Comparison of ENCODE assay signal across 8 cellular contexts in genomic region chr10:5434017-5434753, GRCh38. TPM values are rescaled to one million over a fixed set of nuclear protein-coding genes. Genes with fewer than 3 reads are reported as not detected.
DNase-seq lines count a peak whose midpoint lies in the region; TF ChIP-seq lines count a peak whose summit lies in the region.

No MANE protein-coding gene starts in this region.

- no peak overlapping the region for H3K9ac ChIP-seq in HUES64 (ENCODE audit: low read depth, low read length)
- H3K9ac ChIP-seq in SU-DHL-6 (ENCODE audit: low read length) = no peak overlapping the region

- H4K20me1 ChIP-seq in SU-DHL-6 (ENCODE audit: low read depth, low read length) = 0 out of 2 replicates have a peak, but pooled peaks cover 5% of the 10 kb centered on the region

- intact Hi-C loops in ovary (cut with DNase I) = loop anchor here in 1 of 4 donors (5.0 kb wide), 1 partner anchor 587 kb away; no protein-coding TSS in a partner anchor

- no peak for TF ChIP-seq EP300 in ovary (IDR thresholded peaks at IDR 0.05)

- peak overlapping the region; percentile 48 for H3K27ac ChIP-seq in AG04450 (ENCODE audit: low read depth, low read length)
- peak overlapping the region; percentile 5; the same call in 1 of the 2 replicates for H3K27ac ChIP-seq in HUES64 (ENCODE audit: low read depth, low read length)
- no peak overlapping the region for H3K27ac ChIP-seq in SU-DHL-6 (ENCODE audit: low read depth, low read length)
- no peak overlapping the region for H3K27ac ChIP-seq in ovary

- no peak overlapping the region for H3K4me2 ChIP-seq in SU-DHL-6 (ENCODE audit: low read depth, low read length, poor library complexity, severe bottlenecking)

- TF ChIP-seq CTCF in AG04450 (IDR thresholded peaks at IDR 0.05; ENCODE audit: low read depth, low read length) (peak; percentile 77), GM10266 (IDR thresholded peaks at IDR 0.05; ENCODE audit: control insufficient read depth, insufficient read depth, low read depth, missing control alignments) (peak; percentile 59), SU-DHL-6 (IDR thresholded peaks at IDR 0.05; ENCODE audit: insufficient read depth, low read length, poor library complexity, severe bottlenecking) (peak; percentile 51), fibroblast of mammary gland (conservative IDR thresholded peaks at IDR 0.05; ENCODE audit: control insufficient read depth, insufficient read depth, low read depth, low read length) (peak; percentile 76), ovary (IDR thresholded peaks at IDR 0.05) (peak in 2 of 3 donors; percentile 24 to 28)

- CTCF ChIA-PET in AG04450 (lab: Charles Lee) = interaction anchor here (0.5 to 6.8 kb wide), 28 partner anchors 9 to 629 kb away, joined by 3 to 168 read pairs (median 5); partner anchors contain the start of gene AKR1E2
- CTCF ChIA-PET in activated naive CD4-positive, alpha-beta T cell treated with anti-CD3 and anti-CD28 coated beads, Interleukin-2, amount 10 ng/mL, durations not matched to agents 7 days and 5 days (lab: Charles Lee) = interaction anchor here (0.6 to 6.9 kb wide), 16 partner anchors 8 to 751 kb away, joined by 3 to 82 read pairs (median 3); no protein-coding TSS in a partner anchor

- H3K36me3 ChIP-seq in HUES64 (ENCODE audit: insufficient read depth, low read length) (peaks cover 31% of the 10 kb centered on the region), SU-DHL-6 (ENCODE audit: low read length) (peaks cover 12% of the 10 kb centered on the region; the same call in 1 of the 2 replicates), ovary (no peaks in the 10 kb centered on the region)

- no peak for TF ChIP-seq POLR2A in ovary (IDR thresholded peaks at IDR 0.05)

- no peak overlapping the region for H3K27ac Mint-ChIP-seq in activated naive CD4-positive, alpha-beta T cell treated with anti-CD3 and anti-CD28 coated beads, Interleukin-2, amount 10 ng/mL, durations not matched to agents 7 days and 5 days

- no peak overlapping the region for H3K4me3 ChIP-seq in AG04450 (ENCODE audit: low read depth, low read length)
- H3K4me3 ChIP-seq in HUES64 (ENCODE audit: low read length) = no peak overlapping the region
- H3K4me3 ChIP-seq in SU-DHL-6 (ENCODE audit: insufficient read depth, low read length, poor library complexity, severe bottlenecking) = no peak overlapping the region
- H3K4me3 ChIP-seq in fibroblast of mammary gland (ENCODE audit: control insufficient read depth, low read depth, low read length) = no peak overlapping the region
- no peak overlapping the region for H3K4me3 ChIP-seq in ovary

- H3K9me3 Mint-ChIP-seq in activated naive CD4-positive, alpha-beta T cell treated with anti-CD3 and anti-CD28 coated beads, Interleukin-2, amount 10 ng/mL, durations not matched to agents 7 days and 5 days = peaks cover 3% of the 10 kb centered on the region

- 72% methylated on average over 3 of the region's 3 CpGs for WGBS in HUES64
- 69 to 76% (median 76%) methylated on average over 3 of the region's 3 CpGs for WGBS in ovary, 3 donors

- peaks cover 12% of the 10 kb centered on the region for H3K4me1 Mint-ChIP-seq in activated naive CD4-positive, alpha-beta T cell treated with anti-CD3 and anti-CD28 coated beads, Interleukin-2, amount 10 ng/mL, durations not matched to agents 7 days and 5 days

- H3K9me2 ChIP-seq in SU-DHL-6 (replicated peaks; ENCODE audit: insufficient read depth, low read length) = no peaks in the 10 kb centered on the region

- peaks cover 3% of the 10 kb centered on the region; the same call in 1 of the 2 replicates for H3K9me3 ChIP-seq in AG04450 (ENCODE audit: control insufficient read depth, insufficient read depth, low read length)
- peaks cover 4% of the 10 kb centered on the region; the same call in 1 of the 2 replicates for H3K9me3 ChIP-seq in HUES64 (ENCODE audit: insufficient read depth, low read depth, low read length)
- H3K9me3 ChIP-seq in SU-DHL-6 (ENCODE audit: insufficient read depth, low read length) = no peaks in the 10 kb centered on the region
- no peaks in the 10 kb centered on the region for H3K9me3 ChIP-seq in ovary

- POLR2A ChIA-PET in AG04450 (lab: Yijun Ruan, JAX) = interaction anchor here (1.0 kb wide), 1 partner anchor 12 kb away, joined by 4 read pairs; no protein-coding TSS in a partner anchor

- H3K4me3 Mint-ChIP-seq in activated naive CD4-positive, alpha-beta T cell treated with anti-CD3 and anti-CD28 coated beads, Interleukin-2, amount 10 ng/mL, durations not matched to agents 7 days and 5 days = no peak overlapping the region

- H3K36me3 Mint-ChIP-seq in activated naive CD4-positive, alpha-beta T cell treated with anti-CD3 and anti-CD28 coated beads, Interleukin-2, amount 10 ng/mL, durations not matched to agents 7 days and 5 days = peaks cover 19% of the 10 kb centered on the region

- H3K4me1 ChIP-seq in HUES64 (ENCODE audit: insufficient read depth, low read length) (no peaks in the 10 kb centered on the region; the same call in 1 of the 2 replicates), ovary (ENCODE audit: insufficient read depth) (no peaks in the 10 kb centered on the region)

- DNase-seq in AG04450 (ENCODE audit: low read depth, low spot score) = no peak
- DNase-seq in GM10266 (ENCODE audit: extremely low spot score) = peak; percentile 27
- peak; percentile 70 for DNase-seq in fibroblast of mammary gland (ENCODE audit: low read depth)
- DNase-seq in ovary = no peak
- DNase-seq in activated naive CD4-positive, alpha-beta T cell treated with anti-CD3 and anti-CD28 coated beads, Interleukin-2, amount 10 ng/mL, durations not matched to agents 7 days and 5 days = no peak
- no peak for DNase-seq in NCI-H1930 (lab: John Stamatoyannopoulos, UW)

- peaks cover 4% of the 10 kb centered on the region; the same call in 1 of the 2 replicates for H3F3A ChIP-seq in SU-DHL-6 (ENCODE audit: insufficient read depth)

- H3K27me3 ChIP-seq in AG04450 (ENCODE audit: control insufficient read depth, insufficient read depth, low read length) = no peaks in the 10 kb centered on the region
- no peaks in the 10 kb centered on the region for H3K27me3 ChIP-seq in HUES64 (ENCODE audit: insufficient read depth, low read length)
- H3K27me3 ChIP-seq in SU-DHL-6 (ENCODE audit: low read length) = no peaks in the 10 kb centered on the region
- no peaks in the 10 kb centered on the region for H3K27me3 ChIP-seq in ovary

- H3K79me2 ChIP-seq in SU-DHL-6 (ENCODE audit: insufficient read depth, low read length) = peaks cover 17% of the 10 kb centered on the region; the same call in 1 of the 2 replicates

- no peak overlapping the region for H2AFZ ChIP-seq in SU-DHL-6 (ENCODE audit: low read depth, low read length, severe bottlenecking)

- H3K27me3 Mint-ChIP-seq in activated naive CD4-positive, alpha-beta T cell treated with anti-CD3 and anti-CD28 coated beads, Interleukin-2, amount 10 ng/mL, durations not matched to agents 7 days and 5 days = no peaks in the 10 kb centered on the region

RNA-seq across cellular contexts. Expression of gene NET1, which starts 21.8 kb away (rescaled TPM):
- polyA plus RNA-seq in AG04450 (2011; rRNA removed) (39.1 and 46.8 TPM in 2 replicates), ovary (10 to 100 TPM; 40.1 to 51.0 TPM)
- 95.1 and 112 TPM in 2 replicates for polyA minus RNA-seq in AG04450 (2011; rRNA and poly(A)+ RNA removed)
- 41.6 TPM for polyA plus RNA-seq in HUES64 (2013, experiment 1 of 2)
- polyA plus RNA-seq in HUES64 (2013, experiment 2 of 2) = 45.3 TPM
- total RNA-seq in ovary = 10 to 100 TPM; 31.0 to 79.2 (median 60.4) TPM

RNA-seq across cellular contexts. Expression of gene TUBAL3, which starts 29.6 kb away (rescaled TPM):
- polyA plus RNA-seq in AG04450 (2011; rRNA removed) (not detected in 2 replicates), ovary (not detected)
- not detected in 2 replicates for polyA minus RNA-seq in AG04450 (2011; rRNA and poly(A)+ RNA removed)
- not detected for polyA plus RNA-seq in HUES64 (2013, experiment 1 of 2)
- not detected for polyA plus RNA-seq in HUES64 (2013, experiment 2 of 2)
- total RNA-seq in ovary = under 1 TPM in 3 of 7 donors, not detected in 4; 0.15 to 0.34 (median 0.15) TPM

Comparison
In these comparisons a context has a peak if more than half of its experiments do, and no peak if none do; other contexts are left out.
1. DNase-seq: peak in GM10266 (single experiment) and fibroblast of mammary gland (single experiment); none in AG04450 (single experiment), ovary (0 of 5), activated naive CD4-positive, alpha-beta T cell treated with anti-CD3 and anti-CD28 coated beads, Interleukin-2, amount 10 ng/mL, durations not matched to agents 7 days and 5 days (single experiment) and NCI-H1930 (0 of 2).
2. H3K27ac ChIP-seq: peak in AG04450 (single experiment) and HUES64 (single experiment); none in SU-DHL-6 (single experiment) and ovary (0 of 2).
3. CTCF ChIP-seq: peak in every context shown above with its lines; median percentile 77 in AG04450; 76 in fibroblast of mammary gland; 59 in GM10266; 51 in SU-DHL-6; 26 in ovary.